Comparison of ENCODE assay signal across 18 cellular contexts in the genomic region with DNA sequence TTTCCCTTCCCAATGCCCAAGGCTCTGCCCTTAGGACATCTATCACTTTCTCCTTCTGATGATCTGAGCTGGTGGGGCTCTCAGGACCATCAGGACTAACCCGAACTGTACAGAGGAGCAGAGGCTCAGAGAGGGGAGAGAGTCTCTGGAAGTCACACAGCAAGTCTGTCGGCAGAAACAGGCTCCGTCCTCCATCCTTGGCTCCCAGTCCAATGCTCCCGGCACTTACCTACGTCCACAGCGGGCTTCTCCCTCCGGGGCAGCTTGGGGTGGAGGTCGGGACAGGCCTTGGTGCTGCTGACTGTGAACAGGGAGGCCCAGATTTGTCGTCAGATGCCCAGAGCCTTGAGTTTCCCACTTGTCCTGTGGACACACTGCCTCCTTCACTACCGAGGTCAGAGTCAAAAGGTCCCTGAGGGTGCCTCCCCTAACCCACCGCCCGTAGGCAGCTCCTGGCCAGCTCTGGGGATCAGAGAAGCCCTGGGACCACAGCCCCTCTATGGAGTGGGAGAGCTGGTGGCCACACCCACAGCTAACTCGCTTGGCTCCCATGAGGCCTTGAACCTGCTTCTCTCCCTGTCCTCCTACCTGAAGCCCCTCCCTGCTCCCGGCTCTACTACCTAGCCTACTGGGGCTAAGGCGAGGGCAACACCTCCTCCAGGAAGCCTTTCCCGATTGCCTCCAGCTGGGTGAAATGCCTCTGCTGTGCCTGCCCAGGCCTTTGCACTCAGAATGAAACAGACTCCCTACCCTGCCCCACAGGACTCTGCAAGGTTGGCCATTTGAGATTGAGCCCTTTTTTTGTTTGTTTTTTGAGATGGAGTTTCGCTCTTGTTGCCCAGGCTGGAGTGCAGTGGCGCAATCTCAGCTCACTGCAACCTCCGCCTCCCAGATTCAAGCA. TPM values are rescaled to one million over a fixed set of nuclear protein-coding genes. Genes with fewer than 3 reads are reported as not detected.
DNase-seq lines count a peak whose midpoint lies in the region; ATAC-seq and TF ChIP-seq lines count a peak whose summit lies in the region.
"Had no signal": no experiment of that assay in that cellular context is flagged by ENCODE, and none has a peak within 500 bp of the region (broad histone marks: within the 10 kb centered on the region; RNA-seq: fewer than 3 reads in every experiment).

No MANE protein-coding gene starts in this region.

- H3K4me3 ChIP-seq in endodermal cell (ENCODE audit: low read length) (no peak overlapping the region), liver (ENCODE audit: low read depth in 1 of 3, low read length in 3 of 3) (no peak overlapping the region)
- H3K4me3 ChIP-seq: Peyer's patch had no signal

- H3K36me3 ChIP-seq in endodermal cell (ENCODE audit: control insufficient read depth, insufficient read depth, low read length) (no peaks in the 10 kb centered on the region), liver (ENCODE audit: control insufficient read depth in 4 of 4, insufficient read depth in 3 of 4, low read depth in 1 of 4, low read length in 3 of 4) (no peaks in the 10 kb centered on the region)
- H3K36me3 ChIP-seq: Peyer's patch had no signal

- WGBS in endodermal cell (ENCODE audit: insufficient coverage in 1 of 2, insufficient read length in 1 of 2), 2 experiments: 85 to 94% methylated on average over 13 to 19 of the region's 19 CpGs
- WGBS in liver: 75% methylated on average over 19 of the region's 19 CpGs

- no peak overlapping the region for H3K9ac ChIP-seq in endodermal cell (ENCODE audit: extremely low read depth, low read length, poor library complexity, severe bottlenecking)
- no peak overlapping the region for H3K9ac ChIP-seq in liver (ENCODE audit: low read depth in 1 of 2, low read length in 2 of 2)

- no peak for TF ChIP-seq CTCF in endodermal cell (conservative IDR thresholded peaks at IDR 0.05)
- no peak for TF ChIP-seq CTCF in liver (IDR thresholded peaks at IDR 0.05; ENCODE audit: low read depth, low read length, missing input control)

- H3K36me3 Mint-ChIP-seq in activated naive CD4-positive, alpha-beta T cell treated with anti-CD3 and anti-CD28 coated beads, Interleukin-2, amount 10 ng/mL, durations not matched to agents 7 days and 5 days: no peaks in the 10 kb centered on the region
- no peaks in the 10 kb centered on the region for H3K36me3 Mint-ChIP-seq in endodermal cell (ENCODE audit: low read depth)

- no peak for DNase-seq in activated naive CD4-positive, alpha-beta T cell treated with anti-CD3 and anti-CD28 coated beads, Interleukin-2, amount 10 ng/mL, durations not matched to agents 7 days and 5 days
- DNase-seq in activated naive CD4-positive, alpha-beta T cell (lab: John Stamatoyannopoulos, UW): no peak
- DNase-seq in endodermal cell (peak; percentile 69), islet precursor cell (no peak), AML-193 (lab: John Stamatoyannopoulos, UW) (no peak)
- DNase-seq in effector CD8-positive, alpha-beta T cell (lab: John Stamatoyannopoulos, UW): no peak
- DNase-seq: 8988T; Caco-2; CD4-positive, alpha-beta T cell; GDM1; MM.1S; NCI-H1092 treated with DMSO at 0.1 percent for 48 hours; NCI-H1694; Peyer's patch had no signal

- no peaks in the 10 kb centered on the region for H3K4me1 ChIP-seq in endodermal cell (ENCODE audit: control insufficient read depth, insufficient read depth, low read length)
- H3K4me1 ChIP-seq in liver (ENCODE audit: control insufficient read depth in 4 of 4, insufficient read depth in 4 of 4, low read length in 3 of 4): peaks cover 0 to 6% (median 5%) of the 10 kb centered on the region in 4 donors
- H3K4me1 ChIP-seq: Peyer's patch had no signal

- no peaks in the 10 kb centered on the region for H3K4me1 Mint-ChIP-seq in activated naive CD4-positive, alpha-beta T cell treated with anti-CD3 and anti-CD28 coated beads, Interleukin-2, amount 10 ng/mL, durations not matched to agents 7 days and 5 days
- peaks cover 10% of the 10 kb centered on the region for H3K4me1 Mint-ChIP-seq in endodermal cell

- CTCF ChIA-PET in activated naive CD4-positive, alpha-beta T cell treated with anti-CD3 and anti-CD28 coated beads, Interleukin-2, amount 10 ng/mL, durations not matched to agents 7 days and 5 days (lab: Charles Lee): interaction anchor here (1.4 kb wide), 1 partner anchor 431 kb away, joined by 3 read pairs; no protein-coding TSS in a partner anchor

- H3K9me3 ChIP-seq in endodermal cell (ENCODE audit: control insufficient read depth, low read length) (no peaks in the 10 kb centered on the region), liver (ENCODE audit: control insufficient read depth in 4 of 4, low read length in 3 of 4) (no peaks in the 10 kb centered on the region)
- H3K9me3 ChIP-seq: Caco-2, Peyer's patch had no signal

- no peak overlapping the region for H3K4me3 Mint-ChIP-seq in activated naive CD4-positive, alpha-beta T cell treated with anti-CD3 and anti-CD28 coated beads, Interleukin-2, amount 10 ng/mL, durations not matched to agents 7 days and 5 days
- no peak overlapping the region for H3K4me3 Mint-ChIP-seq in endodermal cell
- H3K4me3 Mint-ChIP-seq: CD4-positive, alpha-beta T cell had no signal

- peak in 1 of 2 donors; percentile 40 for TF ChIP-seq RAD21 in liver (IDR thresholded peaks at IDR 0.05)

- H3K27me3 ChIP-seq in endodermal cell (ENCODE audit: control insufficient read depth, insufficient read depth, low read length, poor library complexity, severe bottlenecking) (no peaks in the 10 kb centered on the region), liver (ENCODE audit: control insufficient read depth in 4 of 4, insufficient read depth in 4 of 4, low read length in 3 of 4) (no peaks in the 10 kb centered on the region)
- H3K27me3 ChIP-seq: Peyer's patch had no signal

- peak overlapping the region; percentile 34 for H3K27ac Mint-ChIP-seq in activated naive CD4-positive, alpha-beta T cell treated with anti-CD3 and anti-CD28 coated beads, Interleukin-2, amount 10 ng/mL, durations not matched to agents 7 days and 5 days
- no peak overlapping the region for H3K27ac Mint-ChIP-seq in endodermal cell
- H3K27ac Mint-ChIP-seq: CD4-positive, alpha-beta T cell had no signal

- no peaks in the 10 kb centered on the region for H3K9me3 Mint-ChIP-seq in activated naive CD4-positive, alpha-beta T cell treated with anti-CD3 and anti-CD28 coated beads, Interleukin-2, amount 10 ng/mL, durations not matched to agents 7 days and 5 days
- H3K9me3 Mint-ChIP-seq in endodermal cell: no peaks in the 10 kb centered on the region
- H3K9me3 Mint-ChIP-seq: CD4-positive, alpha-beta T cell had no signal

- no peak for ATAC-seq in HG03135 (IDR thresholded peaks at IDR 0.05; ENCODE audit: unreplicated experiment)
- ATAC-seq: Right ventricle myocardium inferior had no signal

- H3K27ac ChIP-seq in endodermal cell (ENCODE audit: low read depth, low read length) (no peak overlapping the region), liver (ENCODE audit: low read depth in 1 of 2, low read length in 2 of 2) (no peak overlapping the region)
- H3K27ac ChIP-seq: Peyer's patch had no signal

- H3K27me3 Mint-ChIP-seq in activated naive CD4-positive, alpha-beta T cell treated with anti-CD3 and anti-CD28 coated beads, Interleukin-2, amount 10 ng/mL, durations not matched to agents 7 days and 5 days: peaks cover 16% of the 10 kb centered on the region
- H3K27me3 Mint-ChIP-seq in endodermal cell (ENCODE audit: insufficient read depth): no peaks in the 10 kb centered on the region

TF ChIP-seq in liver, 16 proteins besides CTCF, POLR2A, EP300 and RAD21 (continues in another document):
- TF ChIP-seq HNF4A (conservative IDR thresholded peaks at IDR 0.05) (peak; percentile 15 to 56), GABPA (IDR thresholded peaks at IDR 0.05 in 1 of 2, conservative IDR thresholded peaks at IDR 0.05 in 1 of 2) (no peak), RXRA (IDR thresholded peaks at IDR 0.05) (peak in 1 of 2 donors; percentile 47), ATF3 (IDR thresholded peaks at IDR 0.05) (no peak), YY1 (IDR thresholded peaks at IDR 0.05) (no peak), FOXA1 (IDR thresholded peaks at IDR 0.05) (no peak), TAF1 (conservative IDR thresholded peaks at IDR 0.05) (no peak)
- TF ChIP-seq, protein P1, sequence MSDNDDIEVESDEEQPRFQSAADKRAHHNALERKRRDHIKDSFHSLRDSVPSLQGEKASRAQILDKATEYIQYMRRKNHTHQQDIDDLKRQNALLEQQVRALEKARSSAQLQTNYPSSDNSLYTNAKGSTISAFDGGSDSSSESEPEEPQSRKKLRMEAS (IDR thresholded peaks at IDR 0.05): no peak
- TF ChIP-seq, protein P2, sequence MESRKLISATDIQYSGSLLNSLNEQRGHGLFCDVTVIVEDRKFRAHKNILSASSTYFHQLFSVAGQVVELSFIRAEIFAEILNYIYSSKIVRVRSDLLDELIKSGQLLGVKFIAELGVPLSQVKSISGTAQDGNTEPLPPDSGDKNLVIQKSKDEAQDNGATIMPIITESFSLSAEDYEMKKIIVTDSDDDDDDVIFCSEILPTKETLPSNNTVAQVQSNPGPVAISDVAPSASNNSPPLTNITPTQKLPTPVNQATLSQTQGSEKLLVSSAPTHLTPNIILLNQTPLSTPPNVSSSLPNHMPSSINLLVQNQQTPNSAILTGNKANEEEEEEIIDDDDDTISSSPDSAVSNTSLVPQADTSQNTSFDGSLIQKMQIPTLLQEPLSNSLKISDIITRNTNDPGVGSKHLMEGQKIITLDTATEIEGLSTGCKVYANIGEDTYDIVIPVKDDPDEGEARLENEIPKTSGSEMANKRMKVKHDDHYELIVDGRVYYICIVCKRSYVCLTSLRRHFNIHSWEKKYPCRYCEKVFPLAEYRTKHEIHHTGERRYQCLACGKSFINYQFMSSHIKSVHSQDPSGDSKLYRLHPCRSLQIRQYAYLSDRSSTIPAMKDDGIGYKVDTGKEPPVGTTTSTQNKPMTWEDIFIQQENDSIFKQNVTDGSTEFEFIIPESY (IDR thresholded peaks at IDR 0.05): no peak

RNA-seq across cellular contexts. Expression of gene VSTM2L, which starts 22.6 kb away (rescaled TPM):
- 1 to 10 TPM; 1.4 to 2.9 TPM for total RNA-seq in endodermal cell
- polyA plus RNA-seq in endodermal cell (2013, experiment 1 of 2): 27.8 TPM
- polyA plus RNA-seq in endodermal cell (2013, experiment 2 of 2): 22.4 TPM
- total RNA-seq in liver: under 1 TPM; 0.50 to 0.79 TPM
- under 1 TPM; 0.31 to 0.62 TPM for polyA plus RNA-seq in liver
- total RNA-seq: Caco-2; CD4-positive, alpha-beta T cell; NCI-H460 had no signal
